Comparison of ENCODE assay signal across 27 cellular contexts in the genomic region with DNA sequence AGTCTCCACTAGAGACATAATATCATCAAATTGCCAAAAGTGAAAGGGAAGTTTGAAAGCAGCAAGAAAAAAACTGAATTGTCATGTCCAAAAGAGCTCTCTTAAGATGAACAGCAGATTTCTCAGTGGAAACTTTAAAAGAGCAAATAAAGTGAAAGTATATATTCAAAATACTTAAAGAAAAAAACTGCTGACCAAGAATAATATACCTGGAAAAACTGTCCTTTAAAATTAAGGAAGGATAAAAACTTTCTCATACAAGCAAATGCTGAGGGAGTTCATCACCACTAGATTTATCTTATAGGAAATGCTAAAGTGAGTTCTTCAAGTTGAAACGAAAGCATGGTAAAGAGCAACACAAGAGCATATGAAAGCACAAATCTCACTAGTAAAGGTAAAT.
"Had no signal": no experiment of that assay in that cellular context is flagged by ENCODE, and none has a peak within 500 bp of the region (broad histone marks: within the 10 kb centered on the region; RNA-seq: fewer than 3 reads in every experiment).

No MANE protein-coding gene starts in this region.

- H3K27me3 ChIP-seq: colonic mucosa, esophagus squamous epithelium, gastrocnemius medialis, heart right ventricle, left lung had no signal

- H3K36me3 Mint-ChIP-seq: memory B cell had no signal

- H3K4me1 Mint-ChIP-seq: endodermal cell, memory B cell had no signal

- H3K4me1 ChIP-seq: colonic mucosa, esophagus squamous epithelium, gastrocnemius medialis, heart right ventricle, left lung had no signal

- DNase-seq: colonic mucosa; cortex of kidney; effector CD8-positive, alpha-beta T cell; effector memory CD8-positive, alpha-beta T cell; endodermal cell; erythroblast; esophagus squamous epithelium; foreskin fibroblast; foreskin melanocyte; gastrocnemius medialis; glutamatergic neuron; head of caudate nucleus; heart right ventricle; hippocampal formation; left cardiac atrium; left lung; left ventricle myocardium superior; mammary epithelial cell; mesendoderm; midbrain had no signal

- H3K27me3 Mint-ChIP-seq: dendritic cell treated with granulocyte-macrophage colony-stimulating factor and Interleukin-4, amounts not matched to agents 40 ng/mL and 50 ng/mL, for 4 days; effector memory CD8-positive, alpha-beta T cell; memory B cell had no signal

- H3K9me3 ChIP-seq: colonic mucosa had no signal

- ATAC-seq: effector memory CD8-positive, alpha-beta T cell; esophagus mucosa; gastrocnemius medialis; heart right ventricle; left cardiac atrium; left lung; left ventricle myocardium superior had no signal

- H3K4me3 ChIP-seq: colonic mucosa, esophagus squamous epithelium, gastrocnemius medialis, heart right ventricle, left lung, lung had no signal

- FAIRE-seq: endometrium, keratinocyte had no signal

- H3K27ac Mint-ChIP-seq: dendritic cell treated with granulocyte-macrophage colony-stimulating factor and Interleukin-4, amounts not matched to agents 40 ng/mL and 50 ng/mL, for 4 days; effector memory CD8-positive, alpha-beta T cell; endodermal cell; memory B cell had no signal

- H3K4me3 Mint-ChIP-seq: dendritic cell treated with granulocyte-macrophage colony-stimulating factor and Interleukin-4, amounts not matched to agents 40 ng/mL and 50 ng/mL, for 4 days; effector memory CD8-positive, alpha-beta T cell; endodermal cell; memory B cell had no signal

- H3K36me3 ChIP-seq: colonic mucosa, esophagus squamous epithelium, gastrocnemius medialis, heart right ventricle, left lung had no signal

- H3K27ac ChIP-seq: colonic mucosa, epithelial cell of prostate, esophagus squamous epithelium, gastrocnemius medialis, heart right ventricle, left lung had no signal
